Comparison of ENCODE assay signal across 8 cellular contexts in the genomic region with DNA sequence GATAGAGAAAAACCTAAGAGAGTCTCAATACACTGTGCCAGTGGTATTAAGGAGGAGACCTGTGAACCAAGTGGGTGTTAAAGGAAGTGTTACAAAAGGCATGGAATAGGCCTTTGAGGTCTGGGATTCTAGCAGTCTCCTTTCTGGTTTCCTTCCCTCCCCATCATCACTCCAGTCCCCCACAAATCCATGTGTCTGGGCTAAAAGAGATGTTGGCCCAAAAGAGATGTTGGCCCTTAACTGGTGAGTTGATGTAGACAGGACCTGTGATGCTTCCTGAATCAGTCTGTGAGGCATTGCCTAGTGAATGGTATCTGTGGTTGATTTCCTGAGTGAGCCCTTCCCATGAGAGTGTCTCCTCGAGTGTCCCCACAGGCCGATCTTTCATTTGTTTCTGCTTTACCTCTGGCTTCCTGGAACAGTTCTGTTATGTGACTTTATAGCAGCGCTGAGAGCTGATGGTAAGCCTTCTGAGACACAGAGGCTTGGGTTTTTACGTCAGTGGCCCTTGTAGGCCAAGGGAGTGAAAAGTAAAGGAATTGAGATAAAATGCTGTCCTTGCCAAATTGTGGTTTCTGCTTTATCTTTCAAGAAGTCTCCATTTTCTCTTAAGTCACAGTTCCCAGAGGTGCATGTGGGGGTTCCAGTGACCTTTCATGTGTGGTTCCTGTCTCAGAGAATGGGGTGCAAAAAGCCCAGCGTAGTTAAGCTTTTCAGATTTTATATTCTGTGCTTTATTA.
DNase-seq lines count a peak whose midpoint lies in the region; ATAC-seq and TF ChIP-seq lines count a peak whose summit lies in the region.

No MANE protein-coding gene starts in this region.

- peak; percentile 63 for DNase-seq in activated CD8-positive, alpha-beta T cell treated with anti-CD3 and anti-CD28 coated beads for 36 hours
- DNase-seq in smooth muscle cell (lab: John Stamatoyannopoulos, UW; ENCODE audit: unreplicated experiment) = no peak

- peak overlapping the region; percentile 74 for H3K4me2 ChIP-seq in smooth muscle cell

- CTCF ChIA-PET in activated CD8-positive, alpha-beta T cell treated with anti-CD3 and anti-CD28 coated beads for 36 hours (lab: Charles Lee) = interaction anchor here (1.1 to 1.6 kb wide), 3 partner anchors 17 to 23 kb away, joined by 3 to 4 read pairs (median 3); no protein-coding TSS in a partner anchor

- no peaks in the 10 kb centered on the region for H4K20me1 ChIP-seq in smooth muscle cell (ENCODE audit: low read depth)

- no peak for TF ChIP-seq POLR2A in gastroesophageal sphincter (IDR thresholded peaks at IDR 0.05)

- peak overlapping the region; percentile 78 for H3K4me3 Mint-ChIP-seq in activated CD8-positive, alpha-beta T cell treated with anti-CD3 and anti-CD28 coated beads for 36 hours

- H3K9me3 ChIP-seq in gastroesophageal sphincter (no peaks in the 10 kb centered on the region), smooth muscle cell (replicated peaks; ENCODE audit: low read depth) (no peaks in the 10 kb centered on the region)

- ATAC-seq in GM18517 (IDR thresholded peaks at IDR 0.05; ENCODE audit: unreplicated experiment) (peak; percentile 22), HG03175 (IDR thresholded peaks at IDR 0.05; ENCODE audit: unreplicated experiment) (peak; percentile 40), gastroesophageal sphincter (peak; percentile 49), HG03196 (IDR thresholded peaks at IDR 0.05; ENCODE audit: unreplicated experiment) (no peak), GM18873 (IDR thresholded peaks at IDR 0.05; ENCODE audit: low FRiP score, unreplicated experiment) (no peak), GM18861 (IDR thresholded peaks at IDR 0.05; ENCODE audit: unreplicated experiment) (no peak)
- peak; percentile 63 for ATAC-seq in activated CD8-positive, alpha-beta T cell treated with anti-CD3 and anti-CD28 coated beads for 36 hours

- peaks cover 6% of the 10 kb centered on the region for H3K79me2 ChIP-seq in smooth muscle cell (ENCODE audit: low read depth)

- no peak for TF ChIP-seq CTCF in activated CD8-positive, alpha-beta T cell treated with anti-CD3 and anti-CD28 coated beads for 36 hours (IDR thresholded peaks at IDR 0.05)
- no peak for TF ChIP-seq CTCF in gastroesophageal sphincter (IDR thresholded peaks at IDR 0.05)
- no peak for TF ChIP-seq CTCF in smooth muscle cell (IDR thresholded peaks at IDR 0.05; ENCODE audit: borderline replicate concordance, insufficient read depth, poor library complexity, severe bottlenecking)

- no peak overlapping the region for H2AFZ ChIP-seq in smooth muscle cell (ENCODE audit: low read depth)

- no peak for TF ChIP-seq EP300 in gastroesophageal sphincter (IDR thresholded peaks at IDR 0.05)

- 38 to 49% methylated on average over 4 to 5 of the region's 5 CpGs for WGBS in gastroesophageal sphincter (ENCODE audit: low coverage in 1 of 2), 2 donors
- WGBS in smooth muscle cell (ENCODE audit: low lambda C conversion rate) = 32% methylated on average over 5 of the region's 5 CpGs

- intact Hi-C loops in activated CD8-positive, alpha-beta T cell treated with anti-CD3 and anti-CD28 coated beads for 36 hours (cut with micrococcal nuclease) = loop anchor here (5.0 to 10.0 kb wide), 2 partner anchors 90 to 222 kb away; no protein-coding TSS in a partner anchor

- peak overlapping the region; percentile 65 for H3K9ac ChIP-seq in smooth muscle cell (ENCODE audit: low read depth)

- H3K36me3 ChIP-seq in gastroesophageal sphincter = peaks cover 0 to 39% of the 10 kb centered on the region in 2 donors
- H3K36me3 ChIP-seq in smooth muscle cell (ENCODE audit: low read depth) = peaks cover 2% of the 10 kb centered on the region

- H3K4me3 ChIP-seq in gastroesophageal sphincter (peak overlapping the region; percentile 2 to 31), smooth muscle cell (peak overlapping the region; percentile 14)

- H3K27ac ChIP-seq in gastroesophageal sphincter (peak overlapping the region; percentile 73 to 87 (median 81)), smooth muscle cell (ENCODE audit: low read depth) (peak overlapping the region; percentile 97)

- H3K27ac Mint-ChIP-seq in activated CD8-positive, alpha-beta T cell treated with anti-CD3 and anti-CD28 coated beads for 36 hours = peak overlapping the region; percentile 97

- peaks cover 40% of the 10 kb centered on the region for H3F3A ChIP-seq in smooth muscle cell (ENCODE audit: low read depth)

- peaks cover 47% of the 10 kb centered on the region for H3K36me3 Mint-ChIP-seq in activated CD8-positive, alpha-beta T cell treated with anti-CD3 and anti-CD28 coated beads for 36 hours (ENCODE audit: low read depth)

- H3K27me3 ChIP-seq in gastroesophageal sphincter (no peaks in the 10 kb centered on the region), smooth muscle cell (ENCODE audit: low read depth) (no peaks in the 10 kb centered on the region)

- no peaks in the 10 kb centered on the region for H3K27me3 Mint-ChIP-seq in activated CD8-positive, alpha-beta T cell treated with anti-CD3 and anti-CD28 coated beads for 36 hours

- no peaks in the 10 kb centered on the region for H3K9me3 Mint-ChIP-seq in activated CD8-positive, alpha-beta T cell treated with anti-CD3 and anti-CD28 coated beads for 36 hours

- peaks cover 33 to 87% (median 38%) of the 10 kb centered on the region in 3 donors for H3K4me1 ChIP-seq in gastroesophageal sphincter
- peaks cover 25% of the 10 kb centered on the region for H3K4me1 ChIP-seq in smooth muscle cell (ENCODE audit: low read depth)

- POLR2A ChIA-PET in activated CD8-positive, alpha-beta T cell treated with anti-CD3 and anti-CD28 coated beads for 36 hours (lab: Charles Lee) = interaction anchor here (0.7 to 6.7 kb wide), 7 partner anchors 11 to 124 kb away, joined by 3 to 152 read pairs (median 4); no protein-coding TSS in a partner anchor

- H3K4me1 Mint-ChIP-seq in activated CD8-positive, alpha-beta T cell treated with anti-CD3 and anti-CD28 coated beads for 36 hours (ENCODE audit: low read depth) = peaks cover 85% of the 10 kb centered on the region

Comparison
In these comparisons a context has a peak if more than half of its experiments do, and no peak if none do; other contexts are left out.
1. ATAC-seq: peak in GM18517 (single experiment), HG03175 (single experiment), activated CD8-positive, alpha-beta T cell treated with anti-CD3 and anti-CD28 coated beads for 36 hours (single experiment) and gastroesophageal sphincter (single experiment); none in HG03196 (single experiment), GM18873 (single experiment) and GM18861 (single experiment).